Comparison of ENCODE assay signal across 12 cellular contexts in genomic region chr3:134369231-134369741, GRCh38. TPM values are rescaled to one million over a fixed set of nuclear protein-coding genes. Genes with fewer than 3 reads are reported as not detected.
A peak's percentile ranks its signal among the peaks of the same experiment; 100 is the strongest.
DNase-seq lines count a peak whose midpoint lies in the region; ATAC-seq, FAIRE-seq and TF ChIP-seq lines count a peak whose summit lies in the region.
"Had no signal": no experiment of that assay in that cellular context is flagged by ENCODE, and none has a peak within 500 bp of the region (broad histone marks: within the 10 kb centered on the region; RNA-seq: fewer than 3 reads in every experiment).

No MANE protein-coding gene starts in this region.

- CTCF ChIA-PET in RWPE1 (lab: Yijun Ruan, JAX) = interaction anchor here (0.6 to 0.7 kb wide), 3 partner anchors 19 to 673 kb away, joined by 3 to 5 read pairs (median 4); no protein-coding TSS in a partner anchor

- H3K27ac Mint-ChIP-seq in neural crest cell (ENCODE audit: unreplicated experiment) = peak overlapping the region; percentile 72
- H3K27ac Mint-ChIP-seq: CD14-positive monocyte, IgD-negative memory B cell had no signal

- peaks cover 63% of the 10 kb centered on the region for H3K79me2 ChIP-seq in ACC112 (ENCODE audit: control insufficient read depth, insufficient read depth, low read length, unreplicated experiment)

- H3K36me3 Mint-ChIP-seq in neural crest cell (ENCODE audit: low read depth) = peaks cover 31% of the 10 kb centered on the region
- H3K36me3 Mint-ChIP-seq: CD14-positive monocyte, IgD-negative memory B cell had no signal

- H3K27me3 Mint-ChIP-seq in neural crest cell (ENCODE audit: low read depth) = no peaks in the 10 kb centered on the region

- POLR2A ChIA-PET in RWPE1 (lab: Yijun Ruan, JAX; ENCODE audit: low non-redundant PET) = no interaction called here

- no peaks in the 10 kb centered on the region for H3K9me3 Mint-ChIP-seq in neural crest cell
- H3K9me3 Mint-ChIP-seq: IgD-negative memory B cell had no signal

- ATAC-seq in omental fat pad (ENCODE audit: low FRiP score) = no peak
- ATAC-seq: left colon had no signal

- peak overlapping the region; percentile 80 for H3K4me3 Mint-ChIP-seq in neural crest cell
- H3K4me3 Mint-ChIP-seq: CD14-positive monocyte, IgD-negative memory B cell had no signal

- H3K9me3 ChIP-seq in esophagus squamous epithelium = no peaks in the 10 kb centered on the region

- TF ChIP-seq CTCF in RWPE1 (conservative IDR thresholded peaks at IDR 0.05; ENCODE audit: low read depth) (no peak), esophagus squamous epithelium (IDR thresholded peaks at IDR 0.05) (no peak), neural crest cell (conservative IDR thresholded peaks at IDR 0.05) (no peak), omental fat pad (IDR thresholded peaks at IDR 0.05) (no peak)

- H3K4me3 ChIP-seq in ACC112 (ENCODE audit: low read depth, low read length) (peak overlapping the region; percentile 97), esophagus squamous epithelium (peak overlapping the region in 1 of 4 donors; percentile 29)

- WGBS in esophagus squamous epithelium, 2 donors = 58 to 82% methylated on average over 9 to 10 of the region's 10 CpGs

- FAIRE-seq in GM19239 (lab: Jason Lieb, UNC) = no peak
- FAIRE-seq: bronchial epithelial cell had no signal

- TF ChIP-seq POLR2A in esophagus squamous epithelium (IDR thresholded peaks at IDR 0.05) = no peak

- no peak for DNase-seq in RWPE1 (ENCODE audit: low spot score)
- DNase-seq in esophagus squamous epithelium (lab: John Stamatoyannopoulos, UW) = no peak
- DNase-seq in neural crest cell (ENCODE audit: low read depth, low spot score) = no peak
- DNase-seq in omental fat pad (ENCODE audit: low spot score) = no peak
- no peak for DNase-seq in GDM1 (lab: John Stamatoyannopoulos, UW)
- no peak for DNase-seq in GM19239 (ENCODE audit: insufficient read length, low spot score)
- no peak for DNase-seq in activated CD8-positive, alpha-beta memory T cell treated with anti-CD3 and anti-CD28 coated beads, Interleukin-2, amount 50 U/mL, for 4 hours

- H3K36me3 ChIP-seq in ACC112 (ENCODE audit: insufficient read depth, low read length) (peaks cover 52% of the 10 kb centered on the region), esophagus squamous epithelium (peaks cover 41 to 73% (median 52%) of the 10 kb centered on the region in 3 donors)

- H3K4me1 ChIP-seq in ACC112 (ENCODE audit: control insufficient read depth, insufficient read depth, low read length, unreplicated experiment) (peaks cover 76% of the 10 kb centered on the region), esophagus squamous epithelium (peaks cover 41 to 93% (median 82%) of the 10 kb centered on the region in 3 donors)

- peaks cover 67% of the 10 kb centered on the region for H3K4me1 Mint-ChIP-seq in neural crest cell

- no peak overlapping the region for H2AFZ ChIP-seq in ACC112 (ENCODE audit: low read length, unreplicated experiment)

- H3K27ac ChIP-seq in ACC112 (ENCODE audit: low read depth, low read length) (peak overlapping the region; percentile 76), RWPE1 (peak overlapping the region; percentile 97), esophagus squamous epithelium (peak overlapping the region; percentile 41 to 100 (median 95))

- intact Hi-C loops in esophagus squamous epithelium (cut with DNase I) = loop anchor here (5.0 kb wide), 1 partner anchor 57 kb away; no protein-coding TSS in a partner anchor

- H3K27me3 ChIP-seq in ACC112 (ENCODE audit: insufficient read depth, low read length) (no peaks in the 10 kb centered on the region), esophagus squamous epithelium (peaks cover 0 to 16% (median 0%) of the 10 kb centered on the region in 4 donors)

RNA-seq across cellular contexts. Expression of gene AMOTL2, which starts 5.0 kb away (rescaled TPM):
- 10 to 100 TPM; 54.5 to 99.0 (median 59.1) TPM for total RNA-seq in esophagus squamous epithelium
- total RNA-seq in neural crest cell = 55.6 and 59.5 TPM in 2 replicates
- total RNA-seq in omental fat pad = 100 to 1,000 TPM in 3 of 4 donors, 10 to 100 TPM in 1; 99.0 to 201 (median 158) TPM
